8 cellular contexts compared by ENCODE assay signal in the genomic region with DNA sequence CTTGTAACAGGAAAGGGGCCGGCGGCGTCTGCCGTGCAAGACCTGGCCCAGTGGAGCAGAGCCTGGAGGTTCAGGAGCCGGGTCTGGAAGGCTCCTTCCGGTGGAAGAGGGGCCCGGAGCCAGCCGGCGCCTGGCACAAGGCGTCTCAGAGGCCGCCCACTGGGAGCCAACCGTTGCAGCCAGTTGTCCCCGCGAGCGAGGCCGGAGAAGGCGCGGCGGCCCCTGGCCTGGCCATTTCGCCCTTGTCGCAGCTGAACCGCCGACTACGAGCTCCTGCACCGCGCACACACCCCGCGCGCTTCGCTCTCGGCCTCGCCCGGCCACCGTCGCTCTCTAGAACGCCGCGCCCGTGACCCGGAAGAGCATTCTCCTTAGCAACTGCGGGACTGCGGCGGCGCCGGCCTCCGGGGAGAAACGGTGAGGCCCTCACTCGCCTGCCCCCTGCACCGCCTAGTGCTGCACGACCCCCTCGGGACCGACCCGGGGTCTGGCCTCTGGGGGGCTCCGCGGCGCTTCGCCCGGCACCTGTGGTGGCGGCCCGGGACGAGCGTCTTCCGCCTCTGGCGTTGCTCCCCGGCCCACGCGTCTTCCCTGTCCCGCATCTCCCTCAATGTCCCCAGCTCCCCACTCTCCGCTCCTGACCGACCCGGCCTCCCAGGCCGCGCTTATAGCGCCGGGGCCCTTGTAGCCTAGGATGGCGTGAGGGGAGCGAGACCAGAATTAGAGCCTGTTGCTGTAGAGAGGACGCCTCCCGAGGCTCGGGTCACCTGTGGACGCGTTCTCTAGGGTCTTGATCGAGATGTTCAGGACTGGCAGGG. TPM values are rescaled to one million over a fixed set of nuclear protein-coding genes. Genes with fewer than 3 reads are reported as not detected.
A peak's percentile ranks its signal among the peaks of the same experiment; 100 is the strongest.
DNase-seq lines count a peak whose midpoint lies in the region; ATAC-seq, FAIRE-seq and TF ChIP-seq lines count a peak whose summit lies in the region.

A gene with protein sequence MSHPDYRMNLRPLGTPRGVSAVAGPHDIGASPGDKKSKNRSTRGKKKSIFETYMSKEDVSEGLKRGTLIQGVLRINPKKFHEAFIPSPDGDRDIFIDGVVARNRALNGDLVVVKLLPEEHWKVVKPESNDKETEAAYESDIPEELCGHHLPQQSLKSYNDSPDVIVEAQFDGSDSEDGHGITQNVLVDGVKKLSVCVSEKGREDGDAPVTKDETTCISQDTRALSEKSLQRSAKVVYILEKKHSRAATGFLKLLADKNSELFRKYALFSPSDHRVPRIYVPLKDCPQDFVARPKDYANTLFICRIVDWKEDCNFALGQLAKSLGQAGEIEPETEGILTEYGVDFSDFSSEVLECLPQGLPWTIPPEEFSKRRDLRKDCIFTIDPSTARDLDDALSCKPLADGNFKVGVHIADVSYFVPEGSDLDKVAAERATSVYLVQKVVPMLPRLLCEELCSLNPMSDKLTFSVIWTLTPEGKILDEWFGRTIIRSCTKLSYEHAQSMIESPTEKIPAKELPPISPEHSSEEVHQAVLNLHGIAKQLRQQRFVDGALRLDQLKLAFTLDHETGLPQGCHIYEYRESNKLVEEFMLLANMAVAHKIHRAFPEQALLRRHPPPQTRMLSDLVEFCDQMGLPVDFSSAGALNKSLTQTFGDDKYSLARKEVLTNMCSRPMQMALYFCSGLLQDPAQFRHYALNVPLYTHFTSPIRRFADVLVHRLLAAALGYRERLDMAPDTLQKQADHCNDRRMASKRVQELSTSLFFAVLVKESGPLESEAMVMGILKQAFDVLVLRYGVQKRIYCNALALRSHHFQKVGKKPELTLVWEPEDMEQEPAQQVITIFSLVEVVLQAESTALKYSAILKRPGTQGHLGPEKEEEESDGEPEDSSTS (plus strand): TSS at position 365 of the 818 bp plus-strand sequence. CDS start 53,215 bp downstream, outside the sequence.

- H3K79me2 ChIP-seq in keratinocyte (ENCODE audit: control insufficient read depth, insufficient read depth, low read length): peaks cover 43% of the 10 kb centered on the region

- peak within 1 kb of the TSS; percentile 83 for H3K27ac ChIP-seq in keratinocyte (ENCODE audit: control insufficient read depth, insufficient read depth, low read length)

- H3K9ac ChIP-seq in keratinocyte (ENCODE audit: control insufficient read depth, extremely low read depth, insufficient read depth, low read length): peak within 1 kb of the TSS; percentile 91

- no peaks in the 10 kb centered on the region for H3K9me3 ChIP-seq in keratinocyte (ENCODE audit: control insufficient read depth, low read depth, low read length)

- peak within 1 kb of the TSS; percentile 76 to 98 (median 94) for H3K4me3 ChIP-seq in keratinocyte (ENCODE audit: control insufficient read depth in 2 of 3, extremely low read depth in 1 of 3, insufficient read depth in 2 of 3, low read depth in 1 of 3, low read length in 3 of 3)

- H3K4me2 ChIP-seq in keratinocyte (ENCODE audit: control insufficient read depth, extremely low read depth, insufficient read depth, low read depth, low read length): peak within 1 kb of the TSS; percentile 79

- no peaks in the 10 kb centered on the region for H3K27me3 ChIP-seq in keratinocyte (ENCODE audit: control insufficient read depth, extremely low read depth, insufficient read depth, low read length)

- in situ Hi-C loops in GM18951 (cut with MboI; ENCODE audit: low sequenced_read_pairs, unreplicated experiment): no loop called here

- peak; percentile 93 for DNase-seq in AG08396 (ENCODE audit: low spot score)
- peak; percentile 84 for DNase-seq in NCI-H226
- DNase-seq in cerebellar cortex (ENCODE audit: low spot score): peak; percentile 85
- no peak for DNase-seq in keratinocyte (ENCODE audit: low read depth, low spot score)
- DNase-seq in stimulated activated CD4-positive, alpha-beta T cell treated with anti-CD3 and anti-CD28 coated beads, Interleukin-15, amount 100 ng/mL, for 1 hour (ENCODE audit: low read depth in 1 of 2, low spot score in 1 of 2): peak; percentile 47 to 68

- dilution Hi-C loops in keratinocyte (cut with MboI; ENCODE audit: extremely low pct_ligation_motif_present, low sequenced_read_pairs): no loop called here

- H3K36me3 ChIP-seq in keratinocyte (ENCODE audit: control insufficient read depth in 2 of 2, extremely low read depth in 1 of 2, insufficient read depth in 2 of 2, low read length in 2 of 2): no peaks in the 10 kb centered on the region

- no peaks in the 10 kb centered on the region for H4K20me1 ChIP-seq in keratinocyte (ENCODE audit: control insufficient read depth, extremely low read depth, insufficient read depth, low read length)

- no peak for FAIRE-seq in keratinocyte (lab: Jason Lieb, UNC)

- H2AFZ ChIP-seq in keratinocyte (ENCODE audit: control insufficient read depth, low read length): peak within 1 kb of the TSS; percentile 95

- no peak for TF ChIP-seq CTCF in keratinocyte (optimal IDR thresholded peaks at IDR 0.05 in 1 of 3, IDR thresholded peaks at IDR 0.05 in 1 of 3, conservative IDR thresholded peaks at IDR 0.05 in 1 of 3; ENCODE audit: extremely low read depth in 1 of 3, insufficient read depth in 2 of 3, low read length in 3 of 3)

- H3K4me1 ChIP-seq in keratinocyte (ENCODE audit: control insufficient read depth, extremely low read depth, insufficient read depth, low read length): peaks cover 19% of the 10 kb centered on the region

- H3K9me1 ChIP-seq in keratinocyte (ENCODE audit: control insufficient read depth, extremely low read depth, insufficient read depth, low read length): no peaks in the 10 kb centered on the region

- TF ChIP-seq POLR2A in GM18951 (IDR thresholded peaks at IDR 0.05; ENCODE audit: extremely low read depth, insufficient read depth, insufficient read length): peak; percentile 76

- peak; percentile 97 for ATAC-seq in HG03175 (IDR thresholded peaks at IDR 0.05; ENCODE audit: unreplicated experiment)
- ATAC-seq in activated CD4-positive, CD25-positive, alpha-beta regulatory T cell treated with anti-CD3 and anti-CD28 coated beads, Interleukin-2, amount 50 U/mL, for 24 hours: peak; percentile 94 to 96

RNA-seq across cellular contexts. Expression of the gene that starts here (rescaled TPM):
- 8.5 to 11.9 TPM (median 8.6 TPM) in 3 replicates for polyA plus RNA-seq in keratinocyte
- polyA plus RNA-seq in keratinocyte (2011; ENCODE audit: low read depth): 23.5 TPM
- 8.7 and 10.4 TPM in 2 replicates for polyA plus RNA-seq in keratinocyte (2011; cell fraction: cytosol; rRNA removed)
- 30.8 and 33.7 TPM in 2 replicates for polyA plus RNA-seq in keratinocyte (2011; cell fraction: nucleus; rRNA removed)
- polyA plus RNA-seq in keratinocyte (2012; ENCODE audit: low replicate concordance): 8.5 and 15.8 TPM in 2 replicates
- 8.8 to 53.4 TPM (median 14.5 TPM) in 3 replicates for polyA minus RNA-seq in keratinocyte
- 8.8 TPM for polyA minus RNA-seq in keratinocyte (2011; cell fraction: cytosol; rRNA and poly(A)+ RNA removed)
- 16.1 and 33.7 TPM in 2 replicates for polyA minus RNA-seq in keratinocyte (2011; cell fraction: nucleus; rRNA and poly(A)+ RNA removed)
